ENCODE assay signal across 8 cellular contexts in genomic region chr6:27617700-27618689, GRCh38.
DNase-seq lines count a peak whose midpoint lies in the region; ATAC-seq and TF ChIP-seq lines count a peak whose summit lies in the region.

No MANE protein-coding gene starts in this region.

- H3K27me3 Mint-ChIP-seq in HFFc6 (ENCODE audit: insufficient read depth), result peaks cover 11% of the 10 kb centered on the region
- H3K27me3 Mint-ChIP-seq in activated naive CD8-positive, alpha-beta T cell, result peaks cover 48% of the 10 kb centered on the region

- H3K4me3 ChIP-seq in aorta (ENCODE audit: low read length in 2 of 2), result no peak overlapping the region

- peak overlapping the region; percentile 32; the same call in 1 of the 2 replicates for H3K27ac Mint-ChIP-seq in HFFc6
- H3K27ac Mint-ChIP-seq in activated naive CD8-positive, alpha-beta T cell, result peak overlapping the region; percentile 76

- 27 to 32% methylated on average over 32 of the region's 32 CpGs for WGBS in aorta, 2 donors

- H3K36me3 Mint-ChIP-seq in HFFc6 (ENCODE audit: low read depth), result no peaks in the 10 kb centered on the region
- no peaks in the 10 kb centered on the region for H3K36me3 Mint-ChIP-seq in activated naive CD8-positive, alpha-beta T cell

- intact Hi-C loops in aorta (cut with DNase I), result no loop called here

- H3K4me1 Mint-ChIP-seq in HFFc6 (ENCODE audit: low read depth), result peaks cover 18% of the 10 kb centered on the region
- H3K4me1 Mint-ChIP-seq in activated naive CD8-positive, alpha-beta T cell (ENCODE audit: low read depth), result peaks cover 11% of the 10 kb centered on the region

- no peaks in the 10 kb centered on the region for H3K27me3 ChIP-seq in aorta (ENCODE audit: control insufficient read depth in 1 of 2, insufficient read depth in 2 of 2, low read length in 1 of 2)

- H3K9me3 ChIP-seq in aorta (ENCODE audit: control insufficient read depth, low read length), result peaks cover 3% of the 10 kb centered on the region

- peak; percentile 65 for DNase-seq in HFFc6
- DNase-seq in iris pigment epithelial cell (ENCODE audit: low read depth), result peak; percentile 69
- no peak for DNase-seq in aorta
- DNase-seq in cortex of kidney (lab: John Stamatoyannopoulos, UW), result no peak

- H3K4me3 Mint-ChIP-seq in HFFc6, result peak overlapping the region; percentile 93
- peak overlapping the region; percentile 56 for H3K4me3 Mint-ChIP-seq in activated naive CD8-positive, alpha-beta T cell

- H3K9me3 Mint-ChIP-seq in HFFc6, result no peaks in the 10 kb centered on the region
- H3K9me3 Mint-ChIP-seq in activated naive CD8-positive, alpha-beta T cell (ENCODE audit: low read depth), result no peaks in the 10 kb centered on the region

- H3K27ac ChIP-seq in C4-2B (peak overlapping the region; percentile 40; the same call in 1 of the 2 replicates), aorta (ENCODE audit: low read depth in 1 of 2, low read length in 2 of 2) (no peak overlapping the region)

- no peaks in the 10 kb centered on the region for H3K36me3 ChIP-seq in aorta (ENCODE audit: control insufficient read depth in 1 of 2, insufficient read depth in 2 of 2, low read length in 1 of 2)

- H3K4me1 ChIP-seq in aorta (ENCODE audit: control insufficient read depth in 1 of 2, insufficient read depth in 2 of 2, low read length in 2 of 2), result no peaks in the 10 kb centered on the region

- ATAC-seq in aorta (ENCODE audit: low FRiP score), result peak; percentile 19
- ATAC-seq in HG02938 (IDR thresholded peaks at IDR 0.05; ENCODE audit: unreplicated experiment), result no peak
- ATAC-seq in HG03045 (IDR thresholded peaks at IDR 0.05; ENCODE audit: unreplicated experiment), result no peak

- peak; percentile 33 for TF ChIP-seq CTCF in C4-2B (conservative IDR thresholded peaks at IDR 0.05)
- no peak for TF ChIP-seq CTCF in HFFc6 (IDR thresholded peaks at IDR 0.05)

Comparison
In these comparisons a context has a peak if more than half of its experiments do, and no peak if none do; other contexts are left out.
1. DNase-seq: peak in HFFc6 (single experiment) and iris pigment epithelial cell (single experiment); none in aorta (0 of 2) and cortex of kidney (single experiment).